41 cellular contexts compared by ENCODE assay signal in genomic region chr4:23241408-23241807, GRCh38.
"Had no signal": no experiment of that assay in that cellular context is flagged by ENCODE, and none has a peak within 500 bp of the region (broad histone marks: within the 10 kb centered on the region; RNA-seq: fewer than 3 reads in every experiment).

No MANE protein-coding gene starts in this region.

- DNase-seq: activated effector memory CD4-positive, alpha-beta T cell treated with anti-CD3 and anti-CD28 coated beads, Interleukin-2, amount 50 U/mL, for 16 hours; activated effector memory CD4-positive, alpha-beta T cell treated with Interleukin-2 at 50 U/mL for 16 hours; activated gamma-delta T cell; activated gamma-delta T cell treated with Interleukin-2 at 50 U/mL for 16 hours; activated naive CD4-positive, alpha-beta T cell; activated naive CD4-positive, alpha-beta T cell treated with anti-CD3 and anti-CD28 coated beads for 36 hours; activated naive CD4-positive, alpha-beta T cell treated with anti-CD3 and anti-CD28 coated beads, Interleukin-2, amount 10 ng/mL, durations not matched to agents 7 days and 5 days; activated naive CD4-positive, alpha-beta T cell treated with anti-CD3 and anti-CD28 coated beads, Interleukin-2, amount 50 U/mL, for 16 hours; activated naive CD4-positive, alpha-beta T cell treated with Interleukin-2 at 50 U/mL for 16 hours; activated naive CD8-positive, alpha-beta T cell treated with anti-CD3 and anti-CD28 coated beads for 36 hours; activated naive CD8-positive, alpha-beta T cell treated with anti-CD3 and anti-CD28 coated beads, Interleukin-2, amount 10 ng/mL, durations not matched to agents 7 days and 5 days; activated naive CD8-positive, alpha-beta T cell treated with anti-CD3 and anti-CD28 coated beads, Interleukin-2, amount 50 U/mL, for 24 hours; activated T-cell treated with anti-CD3 and anti-CD28 coated beads for 4 hours; activated T-cell treated with anti-CD3 and anti-CD28 coated beads, Interleukin-2, amount 50 U/mL, for 1 hour; activated T-cell treated with anti-CD3 and anti-CD28 coated beads, Interleukin-2, amount 50 U/mL, for 24 hours; activated T-cell treated with anti-CD3 and anti-CD28 coated beads, Interleukin-2, amount 50 U/mL, for 4 hours; activated T-cell treated with anti-CD3 and anti-CD28 coated beads, Interleukin-2, amount 50 U/mL, for 48 hours; activated T-cell treated with anti-CD3 and anti-CD28 coated beads, Interleukin-2, amount 50 U/mL, for 72 hours; adrenal gland; amniotic stem cell; amygdala; anterior cingulate cortex; aorta; body of pancreas; brain microvascular endothelial cell; caudate nucleus; central memory CD4-positive, alpha-beta T cell; cerebellar nuclear complex had no signal

- H3K27me3 Mint-ChIP-seq: activated naive CD4-positive, alpha-beta T cell treated with anti-CD3 and anti-CD28 coated beads, Interleukin-2, amount 10 ng/mL, durations not matched to agents 7 days and 5 days; activated naive CD4-positive, alpha-beta T cell treated with anti-CD3 and anti-CD28 coated beads, Interleukin-2, amount 50 U/mL, for 24 hours; activated naive CD8-positive, alpha-beta T cell; activated naive CD8-positive, alpha-beta T cell treated with anti-CD3 and anti-CD28 coated beads, Interleukin-2, amount 10 ng/mL, durations not matched to agents 7 days and 5 days; activated naive CD8-positive, alpha-beta T cell treated with anti-CD3 and anti-CD28 coated beads, Interleukin-2, amount 50 U/mL, for 24 hours; activated T-cell treated with anti-CD3 and anti-CD28 coated beads, Interleukin-2, amount 50 U/mL, for 24 hours; activated T-helper 17 cell treated with anti-CD3 and anti-CD28 coated beads, Interleukin-2, amount 50 U/mL, for 72 hours; brain; central memory CD8-positive, alpha-beta T cell had no signal

- H3K4me1 Mint-ChIP-seq: activated naive CD4-positive, alpha-beta T cell treated with anti-CD3 and anti-CD28 coated beads, Interleukin-2, amount 10 ng/mL, durations not matched to agents 7 days and 5 days; activated naive CD4-positive, alpha-beta T cell treated with anti-CD3 and anti-CD28 coated beads, Interleukin-2, amount 50 U/mL, for 24 hours; activated naive CD8-positive, alpha-beta T cell treated with anti-CD3 and anti-CD28 coated beads for 36 hours; activated naive CD8-positive, alpha-beta T cell treated with anti-CD3 and anti-CD28 coated beads, Interleukin-2, amount 10 ng/mL, durations not matched to agents 7 days and 5 days; activated naive CD8-positive, alpha-beta T cell treated with anti-CD3 and anti-CD28 coated beads, Interleukin-2, amount 50 U/mL, for 24 hours; activated T-helper 17 cell treated with anti-CD3 and anti-CD28 coated beads, Interleukin-2, amount 50 U/mL, for 72 hours; central memory CD8-positive, alpha-beta T cell had no signal

- H3K27ac Mint-ChIP-seq: activated naive CD4-positive, alpha-beta T cell treated with anti-CD3 and anti-CD28 coated beads for 36 hours; activated naive CD4-positive, alpha-beta T cell treated with anti-CD3 and anti-CD28 coated beads, Interleukin-2, amount 10 ng/mL, durations not matched to agents 7 days and 5 days; activated naive CD4-positive, alpha-beta T cell treated with anti-CD3 and anti-CD28 coated beads, Interleukin-2, amount 50 U/mL, for 24 hours; activated naive CD4-positive, alpha-beta T cell treated with anti-CD3 and anti-CD28 coated beads, Interleukin-2, amount 50 U/mL, for 72 hours; activated naive CD8-positive, alpha-beta T cell; activated naive CD8-positive, alpha-beta T cell treated with anti-CD3 and anti-CD28 coated beads for 36 hours; activated naive CD8-positive, alpha-beta T cell treated with anti-CD3 and anti-CD28 coated beads, Interleukin-2, amount 10 ng/mL, durations not matched to agents 7 days and 5 days; activated naive CD8-positive, alpha-beta T cell treated with anti-CD3 and anti-CD28 coated beads, Interleukin-2, amount 50 U/mL, for 24 hours; activated T-cell treated with anti-CD3 and anti-CD28 coated beads, Interleukin-2, amount 50 U/mL, for 24 hours; activated T-cell treated with anti-CD3 and anti-CD28 coated beads, Interleukin-2, amount 50 U/mL, for 72 hours; activated T-helper 1 cell treated with anti-CD3 and anti-CD28 coated beads, Interleukin-12 subunit alpha, Interleukin-12 subunit beta, Interleukin-2, Interleukin-4 antibody, amounts not matched to agents 30 ng/mL and 10 ng/mL and 1 ng/mL, durations not matched to agents 14 hours and 24 hours and 36 hours; activated T-helper 17 cell treated with anti-CD3 and anti-CD28 coated beads, Interleukin-2, amount 50 U/mL, for 72 hours; activated T-helper 2 cell treated with anti-CD3 and anti-CD28 coated beads, Interferon-gamma antibody, Interleukin-2, Interleukin-4, amounts not matched to agents 10 μg/mL and 5 μg/mL and 100 μg/mL, durations not matched to agents 14 hours and 24 hours and 36 hours; brain had no signal

- H3K9me3 Mint-ChIP-seq: activated naive CD4-positive, alpha-beta T cell treated with anti-CD3 and anti-CD28 coated beads for 36 hours; activated naive CD4-positive, alpha-beta T cell treated with anti-CD3 and anti-CD28 coated beads, Interleukin-2, amount 10 ng/mL, durations not matched to agents 7 days and 5 days; activated naive CD4-positive, alpha-beta T cell treated with anti-CD3 and anti-CD28 coated beads, Interleukin-2, amount 50 U/mL, for 24 hours; activated naive CD4-positive, alpha-beta T cell treated with anti-CD3 and anti-CD28 coated beads, Interleukin-2, amount 50 U/mL, for 72 hours; activated naive CD8-positive, alpha-beta T cell treated with anti-CD3 and anti-CD28 coated beads for 36 hours; activated naive CD8-positive, alpha-beta T cell treated with anti-CD3 and anti-CD28 coated beads, Interleukin-2, amount 50 U/mL, for 24 hours; activated T-helper 1 cell treated with anti-CD3 and anti-CD28 coated beads, Interleukin-12 subunit alpha, Interleukin-12 subunit beta, Interleukin-2, Interleukin-4 antibody, amounts not matched to agents 30 ng/mL and 10 ng/mL and 1 ng/mL, durations not matched to agents 14 hours and 24 hours and 36 hours; activated T-helper 17 cell treated with anti-CD3 and anti-CD28 coated beads, Interleukin-2, amount 50 U/mL, for 72 hours; activated T-helper 2 cell treated with anti-CD3 and anti-CD28 coated beads, Interferon-gamma antibody, Interleukin-2, Interleukin-4, amounts not matched to agents 10 μg/mL and 5 μg/mL and 100 μg/mL, durations not matched to agents 14 hours and 24 hours and 36 hours; brain had no signal

- H3K4me1 ChIP-seq: ascending aorta, breast epithelium had no signal

- H3K4me3 ChIP-seq: adrenal gland, ascending aorta, body of pancreas, breast epithelium, cardiac muscle cell had no signal

- H3K27ac ChIP-seq: adrenal gland, ascending aorta, body of pancreas, brain microvascular endothelial cell, breast epithelium, cardiac muscle cell had no signal

- H3K27me3 ChIP-seq: adrenal gland, ascending aorta, body of pancreas, brain microvascular endothelial cell, breast epithelium, cardiac muscle cell had no signal

- FAIRE-seq: astrocyte, bronchial epithelial cell had no signal

- H3K36me3 Mint-ChIP-seq: activated naive CD4-positive, alpha-beta T cell treated with anti-CD3 and anti-CD28 coated beads, Interleukin-2, amount 10 ng/mL, durations not matched to agents 7 days and 5 days; activated naive CD4-positive, alpha-beta T cell treated with anti-CD3 and anti-CD28 coated beads, Interleukin-2, amount 50 U/mL, for 24 hours; activated naive CD4-positive, alpha-beta T cell treated with anti-CD3 and anti-CD28 coated beads, Interleukin-2, amount 50 U/mL, for 72 hours; activated naive CD8-positive, alpha-beta T cell; activated naive CD8-positive, alpha-beta T cell treated with anti-CD3 and anti-CD28 coated beads for 36 hours; activated naive CD8-positive, alpha-beta T cell treated with anti-CD3 and anti-CD28 coated beads, Interleukin-2, amount 10 ng/mL, durations not matched to agents 7 days and 5 days; brain had no signal

- H3K4me3 Mint-ChIP-seq: activated naive CD4-positive, alpha-beta T cell treated with anti-CD3 and anti-CD28 coated beads for 36 hours; activated naive CD4-positive, alpha-beta T cell treated with anti-CD3 and anti-CD28 coated beads, Interleukin-2, amount 10 ng/mL, durations not matched to agents 7 days and 5 days; activated naive CD4-positive, alpha-beta T cell treated with anti-CD3 and anti-CD28 coated beads, Interleukin-2, amount 50 U/mL, for 24 hours; activated naive CD8-positive, alpha-beta T cell; activated naive CD8-positive, alpha-beta T cell treated with anti-CD3 and anti-CD28 coated beads for 36 hours; activated naive CD8-positive, alpha-beta T cell treated with anti-CD3 and anti-CD28 coated beads, Interleukin-2, amount 10 ng/mL, durations not matched to agents 7 days and 5 days; activated naive CD8-positive, alpha-beta T cell treated with anti-CD3 and anti-CD28 coated beads, Interleukin-2, amount 50 U/mL, for 24 hours; activated T-cell treated with anti-CD3 and anti-CD28 coated beads, Interleukin-2, amount 50 U/mL, for 24 hours; activated T-cell treated with anti-CD3 and anti-CD28 coated beads, Interleukin-2, amount 50 U/mL, for 4 hours; activated T-cell treated with anti-CD3 and anti-CD28 coated beads, Interleukin-2, amount 50 U/mL, for 72 hours; activated T-helper 1 cell treated with anti-CD3 and anti-CD28 coated beads, Interleukin-12 subunit alpha, Interleukin-12 subunit beta, Interleukin-2, Interleukin-4 antibody, amounts not matched to agents 30 ng/mL and 10 ng/mL and 1 ng/mL, durations not matched to agents 14 hours and 24 hours and 36 hours; activated T-helper 17 cell treated with anti-CD3 and anti-CD28 coated beads, Interleukin-2, amount 50 U/mL, for 72 hours; brain; central memory CD8-positive, alpha-beta T cell had no signal

- ATAC-seq: activated naive CD4-positive, alpha-beta T cell treated with anti-CD3 and anti-CD28 coated beads, Interleukin-2, amount 50 U/mL, for 72 hours; activated naive CD8-positive, alpha-beta T cell treated with anti-CD3 and anti-CD28 coated beads, Interleukin-2, amount 50 U/mL, for 24 hours; activated T-cell treated with anti-CD3 and anti-CD28 coated beads, Interleukin-2, amount 50 U/mL, for 4 hours; activated T-cell treated with anti-CD3 and anti-CD28 coated beads, Interleukin-2, amount 50 U/mL, for 72 hours; activated T-helper 17 cell treated with anti-CD3 and anti-CD28 coated beads, Interleukin-2, amount 50 U/mL, for 72 hours; body of pancreas had no signal

- H3K36me3 ChIP-seq: adrenal gland, ascending aorta, brain microvascular endothelial cell, breast epithelium, cardiac muscle cell had no signal

- H3K9me3 ChIP-seq: adrenal gland, ascending aorta, body of pancreas, breast epithelium had no signal
